In genomic region chr12:123089631-123090353, GRCh38 we compare ENCODE assay signal across 11 cellular contexts.
DNase-seq lines count a peak whose midpoint lies in the region; ATAC-seq and TF ChIP-seq lines count a peak whose summit lies in the region.
"Had no signal": no experiment of that assay in that cellular context is flagged by ENCODE, and none has a peak within 500 bp of the region (broad histone marks: within the 10 kb centered on the region; RNA-seq: fewer than 3 reads in every experiment).

No MANE protein-coding gene starts in this region.

- TF ChIP-seq CTCF in Panc1 (IDR thresholded peaks at IDR 0.05) (no peak), epithelial cell of esophagus (IDR thresholded peaks at IDR 0.05; ENCODE audit: insufficient read depth, low read depth, low read length, missing control alignments) (no peak)

- no TSS peak for BruUV-seq in Panc1 (replicated peaks; lab: Mats Ljungman, UMichigan)

- peak overlapping the region; percentile 72 for H3K27ac ChIP-seq in Panc1 (ENCODE audit: low read length)
- H3K27ac ChIP-seq: 22Rv1 had no signal

- DNase-seq in DMS53 (lab: John Stamatoyannopoulos, UW) (peak; percentile 58), DMS53 treated with DMSO at 0.1 percent for 48 hours (lab: John Stamatoyannopoulos, UW; ENCODE audit: unreplicated experiment) (no peak), Panc1 (ENCODE audit: low read depth, low spot score) (peak; percentile 80), epithelial cell of esophagus (ENCODE audit: low read depth) (peak; percentile 98)
- DNase-seq: activated T-cell treated with anti-CD3 and anti-CD28 coated beads, Interleukin-2, amount 50 U/mL, for 48 hours; NCI-H2081 had no signal

- H3K4me2 ChIP-seq in skeletal muscle satellite cell (ENCODE audit: low read length): peak overlapping the region; percentile 57

- H3K27me3 ChIP-seq in Panc1 (ENCODE audit: control insufficient read depth, insufficient read depth, low read length): no peaks in the 10 kb centered on the region
- H3K27me3 ChIP-seq in skeletal muscle satellite cell (ENCODE audit: control insufficient read depth, insufficient read depth, low read length): no peaks in the 10 kb centered on the region

- no peaks in the 10 kb centered on the region for H3K36me3 ChIP-seq in Panc1 (ENCODE audit: control insufficient read depth, insufficient read depth, low read length)
- H3K36me3 ChIP-seq in skeletal muscle satellite cell (ENCODE audit: insufficient read depth, low read length): no peaks in the 10 kb centered on the region

- H3K9me3 ChIP-seq in Panc1 (ENCODE audit: control insufficient read depth, insufficient read depth, low read depth, low read length): no peaks in the 10 kb centered on the region
- peaks cover 5% of the 10 kb centered on the region for H3K9me3 ChIP-seq in skeletal muscle satellite cell (replicated peaks; ENCODE audit: low read length)

- peaks cover 59% of the 10 kb centered on the region for H3K4me1 ChIP-seq in Panc1 (ENCODE audit: control insufficient read depth, insufficient read depth, low read length)
- H3K4me1 ChIP-seq in skeletal muscle satellite cell (ENCODE audit: control insufficient read depth, insufficient read depth, low read length): peaks cover 46% of the 10 kb centered on the region

- peak; percentile 62 for ATAC-seq in Panc1
- no peak for ATAC-seq in GM18868 (IDR thresholded peaks at IDR 0.05; ENCODE audit: unreplicated experiment)
- ATAC-seq in GM18870 (IDR thresholded peaks at IDR 0.05; ENCODE audit: unreplicated experiment): no peak
- ATAC-seq in HG02981 (IDR thresholded peaks at IDR 0.05; ENCODE audit: unreplicated experiment): no peak

- intact Hi-C loops in Panc1 (cut with micrococcal nuclease; ENCODE audit: unreplicated experiment): no loop called here

- in situ Hi-C loops in Panc1 (cut with HindIII; ENCODE audit: low pct_unique_long_range_greater_than_20kb, low sequenced_read_pairs): no loop called here

- H3K9ac ChIP-seq in skeletal muscle satellite cell (ENCODE audit: low read depth, low read length): no peak overlapping the region

- CTCF ChIA-PET in Panc1 (lab: Charles Lee): interaction anchor here (0.7 kb wide), 1 partner anchor 11 kb away, joined by 3 read pairs; no protein-coding TSS in a partner anchor

- POLR2A ChIA-PET in Panc1 (lab: Charles Lee): interaction anchor here (0.5 kb wide), 1 partner anchor 47 kb away, joined by 3 read pairs; no protein-coding TSS in a partner anchor

- H3K4me3 ChIP-seq in Panc1 (ENCODE audit: low read depth in 2 of 2, low read length in 2 of 2) (no peak overlapping the region), epithelial cell of esophagus (ENCODE audit: low read length) (no peak overlapping the region), skeletal muscle satellite cell (ENCODE audit: low read length) (peak overlapping the region; percentile 14)
